ENCODE assay signal across 8 cellular contexts in genomic region chr10:32056136-32057040, GRCh38. TPM values are rescaled to one million over a fixed set of nuclear protein-coding genes. Genes with fewer than 3 reads are reported as not detected.
A peak's percentile ranks its signal among the peaks of the same experiment; 100 is the strongest.
DNase-seq lines count a peak whose midpoint lies in the region; ATAC-seq, FAIRE-seq and TF ChIP-seq lines count a peak whose summit lies in the region.

Gene KIF5B (minus strand): TSS chr10:32056425. CDS start chr10:32055973, 452 bp downstream.

- dilution Hi-C loops in endothelial cell of umbilical vein (cut with MboI; ENCODE audit: extremely low pct_ligation_motif_present, low sequenced_read_pairs) = no loop called here

- ATAC-seq in GM21423 (IDR thresholded peaks at IDR 0.05; ENCODE audit: unreplicated experiment) = peak; percentile 86

- H3K4me2 ChIP-seq in OCI-LY3 (ENCODE audit: low read length) (peak within 1 kb of the TSS; percentile 96), endothelial cell of umbilical vein (ENCODE audit: insufficient read depth, low read length) (peak within 1 kb of the TSS; percentile 87)

- DNase-seq in D341Med (ENCODE audit: low spot score) (peak; percentile 100), activated T-cell treated with anti-CD3 and anti-CD28 coated beads for 1 hour (ENCODE audit: low read depth) (peak; percentile 77), endothelial cell of umbilical vein (ENCODE audit: low read depth, low spot score) (peak; percentile 91), middle frontal gyrus (ENCODE audit: extremely low spot score, low spot score) (peak; percentile 77)
- DNase-seq in stimulated activated CD8-positive, alpha-beta memory T cell treated with anti-CD3 and anti-CD28 coated beads, Interleukin-2, amount 100 ng/mL, for 1 hour (ENCODE audit: low read depth in 2 of 2) = peak; percentile 71 to 79

- POLR2A ChIA-PET in endothelial cell of umbilical vein (lab: Charles Lee) = no interaction called here

- H3K9ac ChIP-seq in HUES6 (ENCODE audit: low read length) (peak within 1 kb of the TSS; percentile 97), OCI-LY3 (ENCODE audit: low read length) (peak within 1 kb of the TSS; percentile 90), endothelial cell of umbilical vein (replicated peaks; ENCODE audit: extremely low read depth, insufficient read depth, low read length) (peak within 1 kb of the TSS; percentile 88)

- H3K9me3 ChIP-seq in HUES6 (ENCODE audit: control insufficient read depth, insufficient read depth, low read depth, low read length) (no peaks in the 10 kb centered on the region), OCI-LY3 (ENCODE audit: insufficient read depth, low read length) (no peaks in the 10 kb centered on the region), endothelial cell of umbilical vein (replicated peaks; ENCODE audit: control insufficient read depth, insufficient read depth, low read length) (no peaks in the 10 kb centered on the region)

- H3K79me2 ChIP-seq in OCI-LY3 (ENCODE audit: low read length) (peaks cover 49% of the 10 kb centered on the region), endothelial cell of umbilical vein (ENCODE audit: control insufficient read depth, insufficient read depth, low read length) (peaks cover 48% of the 10 kb centered on the region)

- CTCF ChIA-PET in endothelial cell of umbilical vein (lab: Charles Lee) = interaction anchor here (1.0 to 1.1 kb wide), 2 partner anchors 93 to 134 kb away, joined by 3 read pairs; no protein-coding TSS in a partner anchor

- H3K36me3 ChIP-seq in HUES6 (ENCODE audit: control insufficient read depth, insufficient read depth, low read length) (no peaks in the 10 kb centered on the region), OCI-LY3 (replicated peaks; ENCODE audit: low read depth, low read length) (peaks cover 3% of the 10 kb centered on the region), endothelial cell of umbilical vein (ENCODE audit: control insufficient read depth in 2 of 2, extremely low read depth in 1 of 2, insufficient read depth in 2 of 2, low read length in 2 of 2) (no peaks in the 10 kb centered on the region)

- no peaks in the 10 kb centered on the region for H3K27me3 ChIP-seq in HUES6 (ENCODE audit: control insufficient read depth, insufficient read depth, low read length)
- H3K27me3 ChIP-seq in OCI-LY3 (ENCODE audit: low read depth, low read length) = no peaks in the 10 kb centered on the region
- H3K27me3 ChIP-seq in endothelial cell of umbilical vein (ENCODE audit: control insufficient read depth in 2 of 2, insufficient read depth in 2 of 2, low read length in 2 of 2) = no peaks in the 10 kb centered on the region

- H3K9me1 ChIP-seq in endothelial cell of umbilical vein (replicated peaks; ENCODE audit: control insufficient read depth, extremely low read depth, insufficient read depth, low read length) = no peaks in the 10 kb centered on the region

- BruUV-seq in endothelial cell of umbilical vein (replicated peaks; lab: Mats Ljungman, UMichigan) = no TSS peak

- H2AFZ ChIP-seq in OCI-LY3 (ENCODE audit: low read depth, low read length) (peak within 1 kb of the TSS; percentile 96), endothelial cell of umbilical vein (ENCODE audit: low read depth, low read length) (peak within 1 kb of the TSS; percentile 84)

- H3K4me3 ChIP-seq in HUES6 (ENCODE audit: low read depth, low read length) (peak within 1 kb of the TSS; percentile 90), OCI-LY3 (ENCODE audit: low read length) (peak within 1 kb of the TSS; percentile 96), endothelial cell of umbilical vein (replicated peaks in 1 of 3; ENCODE audit: insufficient read depth in 1 of 3, low read depth in 1 of 3, low read length in 3 of 3) (peak within 1 kb of the TSS; percentile 80 to 98 (median 81))

- TF ChIP-seq CTCF in OCI-LY3 (IDR thresholded peaks at IDR 0.05; ENCODE audit: low read depth, low read length) (no peak), endothelial cell of umbilical vein (IDR thresholded peaks at IDR 0.05; ENCODE audit: extremely low read depth in 1 of 2, insufficient read depth in 1 of 2, low read depth in 1 of 2, low read length in 2 of 2) (no peak)

- intact Hi-C loops in endothelial cell of umbilical vein (cut with micrococcal nuclease) = loop anchor here (5.0 kb wide), 1 partner anchor 76 kb away; no protein-coding TSS in a partner anchor

- peak; percentile 99 for TF ChIP-seq POLR2A in endothelial cell of umbilical vein (IDR thresholded peaks at IDR 0.05; ENCODE audit: low read depth, low read length)

- H3K27ac ChIP-seq in HUES6 (ENCODE audit: low read depth, low read length) (peak within 1 kb of the TSS; percentile 99), OCI-LY3 (ENCODE audit: low read length) (peak within 1 kb of the TSS; percentile 73), endothelial cell of umbilical vein (ENCODE audit: insufficient read depth, low read depth, low read length) (peak within 1 kb of the TSS; percentile 79)

- peaks cover 24% of the 10 kb centered on the region for H3K4me1 ChIP-seq in HUES6 (ENCODE audit: control insufficient read depth, insufficient read depth, low read length)
- H3K4me1 ChIP-seq in OCI-LY3 (ENCODE audit: low read length) = peaks cover 40% of the 10 kb centered on the region
- peaks cover 29% of the 10 kb centered on the region for H3K4me1 ChIP-seq in endothelial cell of umbilical vein (ENCODE audit: control insufficient read depth, extremely low read depth, insufficient read depth, low read length)

- peak; percentile 66 for FAIRE-seq in endothelial cell of umbilical vein (lab: Jason Lieb, UNC)

- peaks cover 41% of the 10 kb centered on the region for H4K20me1 ChIP-seq in OCI-LY3 (ENCODE audit: insufficient read depth, low read length)
- H4K20me1 ChIP-seq in endothelial cell of umbilical vein (replicated peaks; ENCODE audit: control insufficient read depth, extremely low read depth, insufficient read depth, low read length) = peaks cover 9% of the 10 kb centered on the region

TF ChIP-seq in endothelial cell of umbilical vein, 7 proteins besides CTCF, POLR2A, EP300 and RAD21:
- TF ChIP-seq JUN (IDR thresholded peaks at IDR 0.05; ENCODE audit: borderline replicate concordance, insufficient read depth, insufficient read length, low read depth) = no peak
- no peak for TF ChIP-seq MAX (IDR thresholded peaks at IDR 0.05; ENCODE audit: insufficient read depth, insufficient read length)
- TF ChIP-seq GATA2 (IDR thresholded peaks at IDR 0.05; ENCODE audit: insufficient read depth, insufficient read length, low read depth, low read length) = no peak
- TF ChIP-seq POLR2AphosphoS5 (IDR thresholded peaks at IDR 0.05; ENCODE audit: insufficient read depth, low read depth, low read length) = peak; percentile 100
- TF ChIP-seq MYC (IDR thresholded peaks at IDR 0.05; ENCODE audit: low read depth, low read length) = no peak
- TF ChIP-seq EZH2 (IDR thresholded peaks at IDR 0.05; ENCODE audit: borderline replicate concordance, low read depth, low read length, severe bottlenecking) = no peak
- no peak for TF ChIP-seq FOS (IDR thresholded peaks at IDR 0.05; ENCODE audit: borderline replicate concordance, insufficient read depth, low read length)

RNA-seq across cellular contexts. Expression of gene KIF5B, which starts in this region (rescaled TPM):
- total RNA-seq in endothelial cell of umbilical vein = 152 and 159 TPM in 2 replicates
- 17.4 and 24.7 TPM in 2 replicates for polyA plus RNA-seq in endothelial cell of umbilical vein
- 39.3 and 42.0 TPM in 2 replicates for polyA plus RNA-seq in endothelial cell of umbilical vein (2011; cell fraction: cytosol; rRNA removed)
- polyA plus RNA-seq in endothelial cell of umbilical vein (2011; cell fraction: nucleus; rRNA removed) = 35.2 and 45.5 TPM in 2 replicates
- 106 and 121 TPM in 2 replicates for polyA plus RNA-seq in endothelial cell of umbilical vein (2012)
- polyA minus RNA-seq in endothelial cell of umbilical vein = 47.4 and 50.2 TPM in 2 replicates
- polyA minus RNA-seq in endothelial cell of umbilical vein (2011; cell fraction: cytosol; rRNA and poly(A)+ RNA removed) = 39.3 TPM
- polyA minus RNA-seq in endothelial cell of umbilical vein (2011; cell fraction: nucleus; rRNA and poly(A)+ RNA removed) = 40.8 and 49.1 TPM in 2 replicates

Comparison
In these comparisons a context has a peak if more than half of its experiments do, and no peak if none do; other contexts are left out.
1. Peak in every context shown above with its lines: DNase-seq, ATAC-seq, H3K4me3 ChIP-seq and H3K27ac ChIP-seq.